In genomic region chr21:44792653-44793052, GRCh38 we compare ENCODE assay signal across 14 cellular contexts. TPM values are rescaled to one million over a fixed set of nuclear protein-coding genes. Genes with fewer than 3 reads are reported as not detected.
A peak's percentile ranks its signal among the peaks of the same experiment; 100 is the strongest.
DNase-seq lines count a peak whose midpoint lies in the region; ATAC-seq and TF ChIP-seq lines count a peak whose summit lies in the region.
"Had no signal": no experiment of that assay in that cellular context is flagged by ENCODE, and none has a peak within 500 bp of the region (broad histone marks: within the 10 kb centered on the region; RNA-seq: fewer than 3 reads in every experiment).

No MANE protein-coding gene starts in this region.

- no peak overlapping the region for H2AFZ ChIP-seq in GM23338
- H2AFZ ChIP-seq: parathyroid adenoma had no signal

- peaks cover 98% of the 10 kb centered on the region for H3K79me2 ChIP-seq in GM23338 (replicated peaks; ENCODE audit: insufficient read depth)
- H3K79me2 ChIP-seq in mesendoderm (ENCODE audit: control insufficient read depth, insufficient read depth, low read length) = peaks cover 61% of the 10 kb centered on the region

- no peak overlapping the region for H3K4me3 ChIP-seq in BLaER1 treated with 17β-estradiol and CSF1 and Interleukin-3, amounts not matched to agents 10 nM and 100 nM
- H3K4me3 ChIP-seq in GM23338 (no peak overlapping the region), coronary artery (no peak overlapping the region), mesendoderm (ENCODE audit: low read length) (no peak overlapping the region)
- H3K4me3 ChIP-seq: esophagus squamous epithelium, sigmoid colon had no signal

- no peak overlapping the region for H3K23ac ChIP-seq in mesendoderm (ENCODE audit: low read length)

- no peak overlapping the region for H3K4ac ChIP-seq in mesendoderm (ENCODE audit: low read depth, low read length)

- WGBS in mesendoderm (ENCODE audit: extremely low coverage, insufficient coverage, low lambda C conversion rate) = no CpG with 5 or more reads among the region's 4 CpGs

- no peak overlapping the region for H3K4me3 Mint-ChIP-seq in GM23338
- H3K4me3 Mint-ChIP-seq: B cell, HFFc6, immature natural killer cell had no signal

- H4K5ac ChIP-seq in mesendoderm (ENCODE audit: low read length) = no peak overlapping the region

- H4K20me1 ChIP-seq in BLaER1 treated with 17β-estradiol and CSF1 and Interleukin-3, amounts not matched to agents 10 nM and 100 nM = peaks cover 67 to 100% (median 100%) of the 10 kb centered on the region in 11 experiments; a peak in 21 of 22 replicates
- H4K20me1 ChIP-seq in GM23338 (replicated peaks; ENCODE audit: insufficient read depth) = peaks cover 41% of the 10 kb centered on the region

- peaks cover 60% of the 10 kb centered on the region for H3K36me3 Mint-ChIP-seq in GM23338 (ENCODE audit: low read depth)

- no peak overlapping the region for H2AK5ac ChIP-seq in mesendoderm (ENCODE audit: low read length)

- TF ChIP-seq CTCF in GM23338 (conservative IDR thresholded peaks at IDR 0.05; ENCODE audit: low read depth in 2 of 2) (no peak), coronary artery (IDR thresholded peaks at IDR 0.05) (no peak)

- no peak overlapping the region for H4K8ac ChIP-seq in mesendoderm (ENCODE audit: low read depth, low read length)

- no peaks in the 10 kb centered on the region for H3K9me3 Mint-ChIP-seq in GM23338
- H3K9me3 Mint-ChIP-seq: HFFc6; immature natural killer cell; naive thymus-derived CD8-positive, alpha-beta T cell had no signal

- H3K9ac ChIP-seq in BLaER1 treated with 17β-estradiol and CSF1 and Interleukin-3, amounts not matched to agents 10 nM and 100 nM = peak overlapping the region in 5 of 11 experiments; percentile 3 to 32 (median 12); a peak in 2 of 22 replicates
- H3K9ac ChIP-seq in mesendoderm (ENCODE audit: low read length) = peak overlapping the region; percentile 0
- H3K9ac ChIP-seq: parathyroid adenoma had no signal

- no peak overlapping the region for H2BK120ac ChIP-seq in mesendoderm (ENCODE audit: low read depth, low read length)

- no peaks in the 10 kb centered on the region for H3K9me3 ChIP-seq in BLaER1 treated with 17β-estradiol and CSF1 and Interleukin-3, amounts not matched to agents 10 nM and 100 nM (replicated peaks in 1 of 11)
- H3K9me3 ChIP-seq: esophagus squamous epithelium, sigmoid colon had no signal

- no peak overlapping the region for H3K27ac Mint-ChIP-seq in GM23338
- H3K27ac Mint-ChIP-seq: B cell had no signal

- peaks cover 12% of the 10 kb centered on the region for H3K27me3 Mint-ChIP-seq in GM23338 (ENCODE audit: insufficient read depth, low read depth, poor library complexity)
- H3K27me3 Mint-ChIP-seq: B cell; naive thymus-derived CD8-positive, alpha-beta T cell had no signal

- no peak overlapping the region for H3K27ac ChIP-seq in BLaER1 treated with 17β-estradiol and CSF1 and Interleukin-3, amounts not matched to agents 10 nM and 100 nM
- H3K27ac ChIP-seq in GM23338 (ENCODE audit: low read depth) (no peak overlapping the region), coronary artery (no peak overlapping the region), mesendoderm (ENCODE audit: low read depth, low read length) (no peak overlapping the region)
- H3K27ac ChIP-seq: esophagus squamous epithelium, parathyroid adenoma had no signal

- no peak overlapping the region for H3K18ac ChIP-seq in mesendoderm (ENCODE audit: low read length)

- DNase-seq in GM23338 (ENCODE audit: low spot score) (no peak), coronary artery (ENCODE audit: low spot score) (peak; percentile 36), mesendoderm (no peak), EL (no peak), HUDEP-2 (lab: John Stamatoyannopoulos, UW; ENCODE audit: unreplicated experiment in 76 of 76) (no peak)
- DNase-seq: esophagus squamous epithelium, sigmoid colon had no signal

- peaks cover 29% of the 10 kb centered on the region for H3K79me1 ChIP-seq in mesendoderm (ENCODE audit: low read length)

- no peak overlapping the region for H2BK15ac ChIP-seq in mesendoderm (replicated peaks; ENCODE audit: low read depth)

- peaks cover 3% of the 10 kb centered on the region; the same call in 1 of the 2 replicates for H3F3A ChIP-seq in GM23338 (replicated peaks; ENCODE audit: low read depth)

- H3K27me3 ChIP-seq in BLaER1 treated with 17β-estradiol and CSF1 and Interleukin-3, amounts not matched to agents 10 nM and 100 nM = no peaks in the 10 kb centered on the region
- H3K27me3 ChIP-seq in GM23338 (ENCODE audit: insufficient read depth) = no peaks in the 10 kb centered on the region
- no peaks in the 10 kb centered on the region for H3K27me3 ChIP-seq in mesendoderm (ENCODE audit: insufficient read depth, low read length, poor library complexity)
- H3K27me3 ChIP-seq: esophagus squamous epithelium, sigmoid colon had no signal

- H3K4me1 ChIP-seq in BLaER1 treated with 17β-estradiol and CSF1 and Interleukin-3, amounts not matched to agents 10 nM and 100 nM = peaks cover 8 to 34% (median 19%) of the 10 kb centered on the region in 10 experiments
- H3K4me1 ChIP-seq in GM23338 (ENCODE audit: insufficient read depth) (peaks cover 5% of the 10 kb centered on the region; the same call in 1 of the 2 replicates), mesendoderm (ENCODE audit: control insufficient read depth, low read depth, low read length) (peaks cover 3% of the 10 kb centered on the region)
- H3K4me1 ChIP-seq: parathyroid adenoma had no signal

- H2BK5ac ChIP-seq in mesendoderm (ENCODE audit: low read length) = no peak overlapping the region

- no peak overlapping the region for H3K56ac ChIP-seq in mesendoderm (ENCODE audit: low read length)

- peaks cover 23 to 75% (median 63%) of the 10 kb centered on the region in 11 experiments; a peak in 21 of 22 replicates for H3K36me3 ChIP-seq in BLaER1 treated with 17β-estradiol and CSF1 and Interleukin-3, amounts not matched to agents 10 nM and 100 nM
- H3K36me3 ChIP-seq in GM23338 (ENCODE audit: insufficient read depth) (no peaks in the 10 kb centered on the region; the same call in 1 of the 2 replicates), mesendoderm (ENCODE audit: control insufficient read depth, insufficient read depth, low read length) (no peaks in the 10 kb centered on the region)

- H3K4me1 Mint-ChIP-seq in GM23338 = peaks cover 20% of the 10 kb centered on the region; the same call in 2 of the 3 replicates

- ATAC-seq in GM23338 = peak; percentile 16; the same call in 1 of the 3 replicates
- no peak for ATAC-seq in GM19328 (IDR thresholded peaks at IDR 0.05; ENCODE audit: unreplicated experiment)

- no peaks in the 10 kb centered on the region for H3K9me2 ChIP-seq in GM23338 (ENCODE audit: insufficient read depth)

- peak overlapping the region in 9 of 11 experiments; percentile 8 to 45 (median 29); a peak in 9 of 22 replicates for H3K4me2 ChIP-seq in BLaER1 treated with 17β-estradiol and CSF1 and Interleukin-3, amounts not matched to agents 10 nM and 100 nM
- H3K4me2 ChIP-seq in GM23338 (no peak overlapping the region), mesendoderm (ENCODE audit: low read length) (no peak overlapping the region)

TF ChIP-seq in GM23338, 12 proteins besides CTCF, POLR2A, EP300 and RAD21 (continues in another document):
- TF ChIP-seq EZH2 (IDR thresholded peaks at IDR 0.05; ENCODE audit: low read depth, unreplicated experiment) = no peak
- TF ChIP-seq JUNB (IDR thresholded peaks at IDR 0.05; ENCODE audit: unreplicated experiment) = no peak
- no peak for TF ChIP-seq ZNF114 (CRISPR knock-in tag; IDR thresholded peaks at IDR 0.05)
- no peak for TF ChIP-seq POLR2AphosphoS5 (IDR thresholded peaks at IDR 0.05; ENCODE audit: low read depth)
- no peak for TF ChIP-seq ETS1 (IDR thresholded peaks at IDR 0.05)
- TF ChIP-seq REST (IDR thresholded peaks at IDR 0.05; ENCODE audit: unreplicated experiment) = no peak
- TF ChIP-seq ZNF331 (CRISPR knock-in tag; IDR thresholded peaks at IDR 0.05; ENCODE audit: low read depth) = no peak
- TF ChIP-seq STAT1 (IDR thresholded peaks at IDR 0.05; ENCODE audit: unreplicated experiment) = no peak

RNA-seq across cellular contexts. Expression of gene UBE2G2, which starts 9.0 kb away (rescaled TPM):
- total RNA-seq in GM23338 (2014; rRNA removed; shearing (Covaris generic)) = 100 and 112 TPM in 2 replicates
- 55.0 and 66.4 TPM in 2 replicates for polyA plus RNA-seq in GM23338 (2016; fragmentation: Nextera tagmentation; extraction: Ambion mirVana)
- 73.0 TPM for polyA plus RNA-seq in mesendoderm (2013, experiment 1 of 2)
- 72.2 TPM for polyA plus RNA-seq in mesendoderm (2013, experiment 2 of 2)

RNA-seq across cellular contexts. Expression of gene SUMO3, which starts 25.2 kb away (rescaled TPM):
- total RNA-seq in GM23338 (2014; rRNA removed; shearing (Covaris generic)) = 91.9 and 103 TPM in 2 replicates
- 90.6 and 90.8 TPM in 2 replicates for polyA plus RNA-seq in GM23338 (2016; fragmentation: Nextera tagmentation; extraction: Ambion mirVana)
- 156 TPM for polyA plus RNA-seq in mesendoderm (2013, experiment 1 of 2)
- 154 TPM for polyA plus RNA-seq in mesendoderm (2013, experiment 2 of 2)

Comparison
In these comparisons a context has a peak if more than half of its experiments do, and no peak if none do; other contexts are left out.
1. H3K4me2 ChIP-seq: peak in BLaER1 treated with 17β-estradiol and CSF1 and Interleukin-3, amounts not matched to agents 10 nM and 100 nM (9 of 11); none in GM23338 (single experiment) and mesendoderm (single experiment).